7 cellular contexts compared by ENCODE assay signal in genomic region chr1:36156329-36157114, GRCh38. TPM values are rescaled to one million over a fixed set of nuclear protein-coding genes. Genes with fewer than 3 reads are reported as not detected.
DNase-seq lines count a peak whose midpoint lies in the region; ATAC-seq and TF ChIP-seq lines count a peak whose summit lies in the region.

No MANE protein-coding gene starts in this region.

- no peaks in the 10 kb centered on the region for H3K9me3 ChIP-seq in Panc1 (ENCODE audit: control insufficient read depth, insufficient read depth, low read depth, low read length)
- no peaks in the 10 kb centered on the region for H3K9me3 ChIP-seq in neural cell (ENCODE audit: low read length)

- POLR2A ChIA-PET in Panc1 (lab: Charles Lee) = no interaction called here

- H3K27me3 ChIP-seq in Panc1 (ENCODE audit: control insufficient read depth, insufficient read depth, low read length) = no peaks in the 10 kb centered on the region
- no peaks in the 10 kb centered on the region for H3K27me3 ChIP-seq in neural cell (ENCODE audit: insufficient read depth, low read depth, low read length)

- peaks cover 69% of the 10 kb centered on the region for H3K79me2 ChIP-seq in neural cell (replicated peaks; ENCODE audit: insufficient read depth, low read length)

- DNase-seq in GM12865 (ENCODE audit: low read depth) = peak; percentile 70
- DNase-seq in Panc1 (ENCODE audit: low read depth, low spot score) = no peak
- DNase-seq in activated effector memory CD4-positive, alpha-beta T cell treated with anti-CD3 and anti-CD28 coated beads, Interleukin-2, amount 50 U/mL, for 16 hours = peak; percentile 86
- peak in 1 of 2 donors; percentile 73 for DNase-seq in foreskin fibroblast

- BruUV-seq in Panc1 (replicated peaks; lab: Mats Ljungman, UMichigan) = TSS peak; percentile 35

- H3K9ac ChIP-seq in neural cell (ENCODE audit: low read length) = peak overlapping the region; percentile 98

- H3K27ac ChIP-seq in Panc1 (ENCODE audit: low read length) (peak overlapping the region; percentile 84), neural cell (ENCODE audit: low read length) (peak overlapping the region; percentile 99), urinary bladder (ENCODE audit: low read depth) (peak overlapping the region; percentile 100)

- WGBS in urinary bladder = under 1% methylated on average over 69 of the region's 69 CpGs

- TF ChIP-seq CTCF in GM12865 (IDR thresholded peaks at IDR 0.05; ENCODE audit: insufficient read depth, low read depth, low read length, missing control alignments) (no peak), Panc1 (IDR thresholded peaks at IDR 0.05) (no peak), foreskin fibroblast (IDR thresholded peaks at IDR 0.05; ENCODE audit: low read depth, low read length) (no peak), neural cell (IDR thresholded peaks at IDR 0.05; ENCODE audit: poor library complexity, severe bottlenecking) (no peak)

- H3K4me3 ChIP-seq in GM12865 (ENCODE audit: low read depth, low read length) (peak overlapping the region; percentile 97), Panc1 (ENCODE audit: low read depth in 2 of 2, low read length in 2 of 2) (peak overlapping the region; percentile 67 to 87), foreskin fibroblast (ENCODE audit: low read depth in 1 of 2, low read length in 2 of 2) (peak overlapping the region; percentile 88 to 94), neural cell (ENCODE audit: low read length) (peak overlapping the region; percentile 95), urinary bladder (ENCODE audit: low read depth, low read length) (peak overlapping the region; percentile 98)

- H2AFZ ChIP-seq in neural cell (ENCODE audit: low read depth, low read length) = peak overlapping the region; percentile 57

- H3K36me3 ChIP-seq in Panc1 (ENCODE audit: control insufficient read depth, insufficient read depth, low read length) = peaks cover 2% of the 10 kb centered on the region
- H3K36me3 ChIP-seq in neural cell (ENCODE audit: insufficient read depth, low read length) = no peaks in the 10 kb centered on the region
- no peaks in the 10 kb centered on the region for H3K36me3 ChIP-seq in urinary bladder (ENCODE audit: insufficient read depth)

- H3K4me2 ChIP-seq in neural cell (ENCODE audit: low read length) = peak overlapping the region; percentile 30

- no peaks in the 10 kb centered on the region for H3F3A ChIP-seq in neural cell (ENCODE audit: insufficient read depth, low read length, poor library complexity, severe bottlenecking)

- TF ChIP-seq EP300 in neural cell (conservative IDR thresholded peaks at IDR 0.05; ENCODE audit: poor library complexity, severe bottlenecking) = peak; percentile 9

- CTCF ChIA-PET in Panc1 (lab: Charles Lee) = interaction anchor here (0.6 kb wide), 1 partner anchor 1947 kb away, joined by 3 read pairs; no protein-coding TSS in a partner anchor

- in situ Hi-C loops in Panc1 (cut with HindIII; ENCODE audit: low pct_unique_long_range_greater_than_20kb, low sequenced_read_pairs) = no loop called here

- no peak for TF ChIP-seq RAD21 in neural cell (conservative IDR thresholded peaks at IDR 0.05)

- intact Hi-C loops in Panc1 (cut with micrococcal nuclease; ENCODE audit: unreplicated experiment) = no loop called here

- H3K4me1 ChIP-seq in Panc1 (ENCODE audit: control insufficient read depth, insufficient read depth, low read length) = peaks cover 59% of the 10 kb centered on the region
- H3K4me1 ChIP-seq in urinary bladder (ENCODE audit: insufficient read depth) = peaks cover 2% of the 10 kb centered on the region

- H3K9me2 ChIP-seq in neural cell (ENCODE audit: insufficient read depth, low read length) = no peaks in the 10 kb centered on the region

- H4K20me1 ChIP-seq in neural cell (ENCODE audit: insufficient read depth) = peaks cover 25% of the 10 kb centered on the region

- ATAC-seq in HG03354 (IDR thresholded peaks at IDR 0.05; ENCODE audit: poor library complexity, severe bottlenecking, unreplicated experiment) (peak; percentile 17), Panc1 (peak; percentile 37)

TF ChIP-seq in neural cell, 6 proteins besides CTCF, POLR2A, EP300 and RAD21:
- TF ChIP-seq SMC3 (conservative IDR thresholded peaks at IDR 0.05; ENCODE audit: poor library complexity) (no peak), MXI1 (conservative IDR thresholded peaks at IDR 0.05; ENCODE audit: poor library complexity, severe bottlenecking) (peak; percentile 68), TAF1 (IDR thresholded peaks at IDR 0.05; ENCODE audit: low read depth) (peak; percentile 60), EZH2 (IDR thresholded peaks at IDR 0.05; ENCODE audit: borderline replicate concordance, insufficient read depth, low read length, poor library complexity, severe bottlenecking) (no peak), POLR2AphosphoS5 (IDR thresholded peaks at IDR 0.05) (peak; percentile 63), REST (IDR thresholded peaks at IDR 0.05; ENCODE audit: borderline replicate concordance) (no peak)

RNA-seq across cellular contexts. Expression of gene MAP7D1, which starts 0.6 kb away (rescaled TPM):
- total RNA-seq in Panc1 (2021; ENCODE audit: unreplicated experiment) (212 TPM), urinary bladder (31.7 TPM)
- polyA plus RNA-seq in Panc1 (2012; ENCODE audit: insufficient read length) = 223 TPM
- polyA plus RNA-seq in neural cell (142 and 156 TPM in 2 replicates), urinary bladder (144 TPM)
- 102 and 119 TPM in 2 replicates for polyA minus RNA-seq in neural cell

RNA-seq across cellular contexts. Expression of gene TRAPPC3, which starts 7.2 kb away (rescaled TPM):
- total RNA-seq in Panc1 (2021; ENCODE audit: unreplicated experiment) (98.7 TPM), urinary bladder (43.9 TPM)
- polyA plus RNA-seq in Panc1 (2012; ENCODE audit: insufficient read length) = 150 TPM
- polyA plus RNA-seq in neural cell (236 and 278 TPM in 2 replicates), urinary bladder (76.9 TPM)
- 76.0 and 81.1 TPM in 2 replicates for polyA minus RNA-seq in neural cell

RNA-seq across cellular contexts. Expression of gene COL8A2, which starts 31.5 kb away (rescaled TPM):
- total RNA-seq in Panc1 (2021; ENCODE audit: unreplicated experiment) = 1.2 TPM
- 1.9 TPM for polyA plus RNA-seq in Panc1 (2012; ENCODE audit: insufficient read length)
- polyA plus RNA-seq in neural cell = 0.98 TPM in 1 of 2 replicates, not detected in the other
- polyA minus RNA-seq in neural cell = not detected in 2 replicates
- total RNA-seq in urinary bladder = 11.7 TPM
- polyA plus RNA-seq in urinary bladder = 21.9 TPM
